Comparison of ENCODE assay signal across 16 cellular contexts in genomic region chr6:63391203-63391970, GRCh38.
DNase-seq lines count a peak whose midpoint lies in the region; ATAC-seq and TF ChIP-seq lines count a peak whose summit lies in the region.
"Had no signal": no experiment of that assay in that cellular context is flagged by ENCODE, and none has a peak within 500 bp of the region (broad histone marks: within the 10 kb centered on the region; RNA-seq: fewer than 3 reads in every experiment).

No MANE protein-coding gene starts in this region.

- H2AFZ ChIP-seq in PC-9, result 0 out of 2 replicates have a peak overlapping the region, but pooled peaks have one; percentile 39

- WGBS in thyroid gland, 2 donors, result 91 to 97% methylated on average over 3 of the region's 3 CpGs

- CTCF ChIA-PET in PC-9 (lab: Charles Lee), result no interaction called here

- H3K9me2 ChIP-seq in PC-9 (ENCODE audit: insufficient read depth), result no peaks in the 10 kb centered on the region

- H3K4me3 ChIP-seq in PC-9 (no peak overlapping the region), thyroid gland (replicated peaks in 1 of 3) (no peak overlapping the region)
- H3K4me3 ChIP-seq: SJSA1 had no signal

- TF ChIP-seq CTCF in PC-9 (conservative IDR thresholded peaks at IDR 0.05) (no peak), thyroid gland (IDR thresholded peaks at IDR 0.05) (no peak)

- no peak overlapping the region for H3K4me2 ChIP-seq in PC-9

- no peaks in the 10 kb centered on the region for H3K79me2 ChIP-seq in PC-9 (ENCODE audit: low read depth)

- no peak for TF ChIP-seq POLR2A in thyroid gland (IDR thresholded peaks at IDR 0.05)

- H3K4me1 ChIP-seq in PC-9 (replicated peaks; ENCODE audit: insufficient read depth), result no peaks in the 10 kb centered on the region
- no peaks in the 10 kb centered on the region for H3K4me1 ChIP-seq in thyroid gland
- H3K4me1 ChIP-seq: SJSA1 had no signal

- no TSS peak for BruUV-seq in PC-9 (replicated peaks; lab: Mats Ljungman, UMichigan)

- H3K9me3 ChIP-seq in PC-9 (ENCODE audit: insufficient read depth, low read depth), result no peaks in the 10 kb centered on the region
- H3K9me3 ChIP-seq in thyroid gland, result no peaks in the 10 kb centered on the region

- POLR2A ChIA-PET in PC-9 (lab: Charles Lee; ENCODE audit: unreplicated experiment), result no interaction called here

- intact Hi-C loops in PC-9 (cut with micrococcal nuclease; ENCODE audit: unreplicated experiment), result no loop called here
- intact Hi-C loops in thyroid gland (cut with DNase I), result no loop called here

- H3K27ac ChIP-seq in PC-9, result no peak overlapping the region
- H3K27ac ChIP-seq in thyroid gland, result no peak overlapping the region
- H3K27ac ChIP-seq: C4-2B, HL-60, SJSA1 had no signal

- H3K36me3 ChIP-seq in PC-9 (ENCODE audit: low read depth) (no peaks in the 10 kb centered on the region), thyroid gland (no peaks in the 10 kb centered on the region)
- H3K36me3 ChIP-seq: SJSA1 had no signal

- H3F3A ChIP-seq in PC-9 (ENCODE audit: insufficient read depth, low read depth), result no peaks in the 10 kb centered on the region

- H4K20me1 ChIP-seq in PC-9 (ENCODE audit: insufficient read depth), result no peaks in the 10 kb centered on the region

- ATAC-seq in left lobe of liver (peak; percentile 94), HG03460 (IDR thresholded peaks at IDR 0.05; ENCODE audit: unreplicated experiment) (no peak)

- no peaks in the 10 kb centered on the region for H3K27me3 ChIP-seq in PC-9 (ENCODE audit: insufficient read depth, low read depth)
- no peaks in the 10 kb centered on the region for H3K27me3 ChIP-seq in thyroid gland
- H3K27me3 ChIP-seq: SJSA1 had no signal

- DNase-seq in HuH-7 (ENCODE audit: low spot score), result peak; percentile 63
- no peak for DNase-seq in PC-9
- DNase-seq in left lobe of liver (ENCODE audit: low spot score), result peak; percentile 62
- peak; percentile 8 for DNase-seq in pons (ENCODE audit: low spot score)
- no peak for DNase-seq in thyroid gland
- DNase-seq in NCI-H524 treated with DMSO at 0.1 percent for 48 hours (lab: John Stamatoyannopoulos, UW), result no peak
- DNase-seq: GF-D8, KG1, NCI-H1048, NCI-H2107, NCI-H748 treated with DMSO at 0.1 percent for 48 hours, SW 1271 had no signal

Comparison
In these comparisons a context has a peak if more than half of its experiments do, and no peak if none do; other contexts are left out.
1. DNase-seq: peak in HuH-7 (single experiment), left lobe of liver (single experiment) and pons (single experiment); none in PC-9 (0 of 2), thyroid gland (0 of 2) and NCI-H524 treated with DMSO at 0.1 percent for 48 hours (single experiment).